ENCODE assay signal across 9 cellular contexts in genomic region chr5:7856855-7857254, GRCh38. TPM values are rescaled to one million over a fixed set of nuclear protein-coding genes. Genes with fewer than 3 reads are reported as not detected.
DNase-seq lines count a peak whose midpoint lies in the region; ATAC-seq and TF ChIP-seq lines count a peak whose summit lies in the region.
"Had no signal": no experiment of that assay in that cellular context is flagged by ENCODE, and none has a peak within 500 bp of the region (broad histone marks: within the 10 kb centered on the region; RNA-seq: fewer than 3 reads in every experiment).

No MANE protein-coding gene starts in this region.

- ATAC-seq in body of pancreas: peak; percentile 74
- ATAC-seq in upper lobe of right lung: peak; percentile 85
- ATAC-seq in GM21737 (IDR thresholded peaks at IDR 0.05; ENCODE audit: unreplicated experiment): no peak
- no peak for ATAC-seq in HG02763 (IDR thresholded peaks at IDR 0.05; ENCODE audit: unreplicated experiment)

- H3K27ac ChIP-seq in body of pancreas (no peak overlapping the region), upper lobe of right lung (no peak overlapping the region)

- H3K27me3 ChIP-seq in body of pancreas (no peaks in the 10 kb centered on the region), kidney epithelial cell (ENCODE audit: control insufficient read depth, insufficient read depth, low read length) (no peaks in the 10 kb centered on the region), upper lobe of right lung (no peaks in the 10 kb centered on the region)

- peak; percentile 55 for DNase-seq in DMS79 treated with DMSO at 0.1 percent for 48 hours (lab: John Stamatoyannopoulos, UW)
- peak; percentile 48 for DNase-seq in HFFc6
- DNase-seq in NCI-H774 (lab: John Stamatoyannopoulos, UW): peak; percentile 60
- peak; percentile 15 to 45 (median 34) for DNase-seq in body of pancreas
- no peak for DNase-seq in kidney epithelial cell (ENCODE audit: low read depth)
- no peak for DNase-seq in upper lobe of right lung

- TF ChIP-seq POLR2A in body of pancreas (IDR thresholded peaks at IDR 0.05): no peak

- H3K4me1 ChIP-seq in body of pancreas (peaks cover 9% of the 10 kb centered on the region), upper lobe of right lung (no peaks in the 10 kb centered on the region)

- no peak overlapping the region for H3K27ac Mint-ChIP-seq in HFFc6

- H3K4me3 ChIP-seq in body of pancreas (no peak overlapping the region), kidney epithelial cell (ENCODE audit: low read depth, low read length) (no peak overlapping the region), upper lobe of right lung (no peak overlapping the region)

- peaks cover 5% of the 10 kb centered on the region; the same call in 1 of the 2 replicates for H3K36me3 Mint-ChIP-seq in HFFc6 (ENCODE audit: low read depth)

- no peaks in the 10 kb centered on the region for H3K9me3 ChIP-seq in body of pancreas
- H3K9me3 ChIP-seq in upper lobe of right lung: no peaks in the 10 kb centered on the region

- H3K4me3 Mint-ChIP-seq in HFFc6: no peak overlapping the region

- no peaks in the 10 kb centered on the region for H3K9me3 Mint-ChIP-seq in HFFc6

- H3K27me3 Mint-ChIP-seq in HFFc6 (ENCODE audit: insufficient read depth): peaks cover 6% of the 10 kb centered on the region

- H3K36me3 ChIP-seq in body of pancreas (replicated peaks in 1 of 2; ENCODE audit: insufficient read depth in 1 of 2, low read depth in 2 of 2) (peaks cover 0 to 8% of the 10 kb centered on the region in 2 donors), kidney epithelial cell (ENCODE audit: control insufficient read depth, insufficient read depth, low read length) (peaks cover 1% of the 10 kb centered on the region), upper lobe of right lung (peaks cover 30% of the 10 kb centered on the region)

- peak; percentile 75 for TF ChIP-seq CTCF in HFFc6 (IDR thresholded peaks at IDR 0.05)
- TF ChIP-seq CTCF in body of pancreas (IDR thresholded peaks at IDR 0.05): peak; percentile 42 to 72 (median 68)
- TF ChIP-seq CTCF in kidney epithelial cell (IDR thresholded peaks at IDR 0.05; ENCODE audit: insufficient read depth, low read length, poor library complexity, severe bottlenecking): peak; percentile 82
- peak; percentile 61 for TF ChIP-seq CTCF in upper lobe of right lung (IDR thresholded peaks at IDR 0.05)

- intact Hi-C loops in body of pancreas (cut with DNase I): no loop called here
- intact Hi-C loops in upper lobe of right lung (cut with DNase I): no loop called here

- WGBS in body of pancreas, 2 donors: 93 to 100% methylated on average over 2 of the region's 2 CpGs

- peaks cover 11% of the 10 kb centered on the region for H3K4me1 Mint-ChIP-seq in HFFc6 (ENCODE audit: low read depth)

RNA-seq across cellular contexts. Expression of gene CFAP90, which starts 5.9 kb away (rescaled TPM):
- not detected for total RNA-seq in HFFc6 (2021; fragmentation: NEBNext Ultra II Directional; extraction: Animal tissue kit (Norgen Biotek cat#: 25700))
- total RNA-seq in body of pancreas: 10 to 100 TPM in 1 of 2 donors, under 1 TPM in 1; 0.52 to 10.2 TPM
- total RNA-seq in kidney epithelial cell: 0.34 TPM in 1 of 2 replicates, not detected in the other
- total RNA-seq in upper lobe of right lung: 0.93 TPM
- total RNA-seq: mononuclear cell had no signal

RNA-seq across cellular contexts. Expression of gene FASTKD3, which starts 12.0 kb away (rescaled TPM):
- total RNA-seq in HFFc6 (2021; fragmentation: NEBNext Ultra II Directional; extraction: Animal tissue kit (Norgen Biotek cat#: 25700)): 1 to 10 TPM; 6.6 to 8.5 (median 7.9) TPM
- total RNA-seq in body of pancreas (1 to 10 TPM; 1.3 to 9.1 TPM), kidney epithelial cell (16.2 and 17.0 TPM in 2 replicates), upper lobe of right lung (8.0 TPM)

RNA-seq across cellular contexts. Expression of gene MTRR, which starts 12.1 kb away (rescaled TPM):
- 10 to 100 TPM; 33.8 to 44.1 (median 37.0) TPM for total RNA-seq in HFFc6 (2021; fragmentation: NEBNext Ultra II Directional; extraction: Animal tissue kit (Norgen Biotek cat#: 25700))
- total RNA-seq in body of pancreas (10 to 100 TPM; 15.8 to 23.9 TPM), kidney epithelial cell (20.7 and 23.6 TPM in 2 replicates), upper lobe of right lung (116 TPM)

Comparison
In these comparisons a context has a peak if more than half of its experiments do, and no peak if none do; other contexts are left out.
1. DNase-seq: peak in DMS79 treated with DMSO at 0.1 percent for 48 hours (single experiment), HFFc6 (single experiment), NCI-H774 (single experiment) and body of pancreas (4 of 4); none in kidney epithelial cell (single experiment) and upper lobe of right lung (single experiment).
2. ATAC-seq: peak in body of pancreas (single experiment) and upper lobe of right lung (single experiment); none in GM21737 (single experiment) and HG02763 (single experiment).
3. Peak in every context shown above with its lines, with median percentiles within 50 percentile points of each other: CTCF ChIP-seq.